In the genomic region with DNA sequence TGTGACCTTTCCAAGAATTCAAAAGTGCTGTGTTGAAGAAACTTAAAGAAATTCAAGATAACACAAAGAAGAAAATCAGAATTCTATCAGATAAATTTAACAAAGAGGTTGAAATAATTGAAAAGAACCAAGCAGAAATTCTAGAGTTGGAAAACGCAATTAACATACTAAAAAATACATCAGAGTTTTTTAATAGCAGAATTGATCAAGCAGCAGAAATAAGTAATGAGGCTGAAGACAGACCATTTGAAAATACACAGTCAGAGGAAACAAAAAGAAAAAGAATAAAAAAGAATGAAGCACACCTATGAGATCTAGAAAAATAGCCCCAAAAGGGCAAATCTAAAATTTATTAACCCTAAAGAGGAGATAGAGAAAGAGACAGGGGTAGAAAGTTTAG, we compare ENCODE assay signal across 2 cellular contexts.
TF ChIP-seq lines count a peak whose summit lies in the region.

No MANE protein-coding gene starts in this region.

TF ChIP-seq in HEK293, 187 proteins besides CTCF, POLR2A, EP300 and RAD21:
- peak; percentile 76 for TF ChIP-seq SETDB1 (IDR thresholded peaks at IDR 0.05; ENCODE audit: insufficient read length, low read length)
- no peak for TF ChIP-seq ZNF274 (IDR thresholded peaks at IDR 0.05; ENCODE audit: low read length)
- TF ChIP-seq ZNF274 (tag by site-specific recombination; IDR thresholded peaks at IDR 0.05; ENCODE audit: borderline replicate concordance) = no peak

TF ChIP-seq in K562, 482 proteins besides CTCF, POLR2A, EP300 and RAD21:
- TF ChIP-seq GTF2E2 (tag; IDR thresholded peaks at IDR 0.05) (no peak), PCBP1 (IDR thresholded peaks at IDR 0.05; ENCODE audit: low read depth, low read length, poor library complexity, severe bottlenecking) (no peak), HLTF (IDR thresholded peaks at IDR 0.05) (peak; percentile 75; the same call in 1 of the 2 replicates), FOSL1 (tag; conservative IDR thresholded peaks at IDR 0.05) (no peak), MAFF (IDR thresholded peaks at IDR 0.05; ENCODE audit: low read length) (no peak), TRIM28 (IDR thresholded peaks at IDR 0.05) (peak; percentile 88), GATAD2B (IDR thresholded peaks at IDR 0.05; ENCODE audit: borderline replicate concordance) (no peak), ZNF224 (CRISPR knock-in tag; IDR thresholded peaks at IDR 0.05) (no peak), POLR3G (IDR thresholded peaks at IDR 0.05; ENCODE audit: extremely low read depth, insufficient read length, insufficient replicate concordance) (no peak), TRIM24 (IDR thresholded peaks at IDR 0.05) (0 out of 4 replicates have a peak, but pooled peaks of 1 of the 2 experiments have one; percentile 29), ZNF695 (CRISPR knock-in tag; IDR thresholded peaks at IDR 0.05) (no peak), JUN (IDR thresholded peaks at IDR 0.05; ENCODE audit: borderline replicate concordance, low read depth, low read length) (no peak), JUN (CRISPR knock-in tag; IDR thresholded peaks at IDR 0.05; ENCODE audit: borderline replicate concordance) (no peak), CBX5 (IDR thresholded peaks at IDR 0.05; ENCODE audit: borderline replicate concordance, low read depth) (no peak), BCL6 (CRISPR knock-in tag; IDR thresholded peaks at IDR 0.05) (no peak), MIER1 (IDR thresholded peaks at IDR 0.05; ENCODE audit: low read depth) (peak; percentile 19; the same call in 1 of the 2 replicates), FOXP1 (CRISPR knock-in tag; IDR thresholded peaks at IDR 0.05) (no peak), CCAR2 (IDR thresholded peaks at IDR 0.05; ENCODE audit: low read depth, low read length) (no peak), ZEB2 (IDR thresholded peaks at IDR 0.05) (no peak), ZNF133 (CRISPR knock-in tag; IDR thresholded peaks at IDR 0.05) (no peak)
- TF ChIP-seq, protein P1, sequence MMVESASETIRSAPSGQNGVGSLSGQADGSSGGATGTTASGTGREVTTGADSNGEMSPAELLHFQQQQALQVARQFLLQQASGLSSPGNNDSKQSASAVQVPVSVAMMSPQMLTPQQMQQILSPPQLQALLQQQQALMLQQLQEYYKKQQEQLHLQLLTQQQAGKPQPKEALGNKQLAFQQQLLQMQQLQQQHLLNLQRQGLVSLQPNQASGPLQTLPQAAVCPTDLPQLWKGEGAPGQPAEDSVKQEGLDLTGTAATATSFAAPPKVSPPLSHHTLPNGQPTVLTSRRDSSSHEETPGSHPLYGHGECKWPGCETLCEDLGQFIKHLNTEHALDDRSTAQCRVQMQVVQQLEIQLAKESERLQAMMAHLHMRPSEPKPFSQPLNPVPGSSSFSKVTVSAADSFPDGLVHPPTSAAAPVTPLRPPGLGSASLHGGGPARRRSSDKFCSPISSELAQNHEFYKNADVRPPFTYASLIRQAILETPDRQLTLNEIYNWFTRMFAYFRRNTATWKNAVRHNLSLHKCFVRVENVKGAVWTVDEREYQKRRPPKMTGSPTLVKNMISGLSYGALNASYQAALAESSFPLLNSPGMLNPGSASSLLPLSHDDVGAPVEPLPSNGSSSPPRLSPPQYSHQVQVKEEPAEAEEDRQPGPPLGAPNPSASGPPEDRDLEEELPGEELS (CRISPR knock-in tag; IDR thresholded peaks at IDR 0.05; ENCODE audit: borderline replicate concordance) = no peak
- TF ChIP-seq, protein P2, sequence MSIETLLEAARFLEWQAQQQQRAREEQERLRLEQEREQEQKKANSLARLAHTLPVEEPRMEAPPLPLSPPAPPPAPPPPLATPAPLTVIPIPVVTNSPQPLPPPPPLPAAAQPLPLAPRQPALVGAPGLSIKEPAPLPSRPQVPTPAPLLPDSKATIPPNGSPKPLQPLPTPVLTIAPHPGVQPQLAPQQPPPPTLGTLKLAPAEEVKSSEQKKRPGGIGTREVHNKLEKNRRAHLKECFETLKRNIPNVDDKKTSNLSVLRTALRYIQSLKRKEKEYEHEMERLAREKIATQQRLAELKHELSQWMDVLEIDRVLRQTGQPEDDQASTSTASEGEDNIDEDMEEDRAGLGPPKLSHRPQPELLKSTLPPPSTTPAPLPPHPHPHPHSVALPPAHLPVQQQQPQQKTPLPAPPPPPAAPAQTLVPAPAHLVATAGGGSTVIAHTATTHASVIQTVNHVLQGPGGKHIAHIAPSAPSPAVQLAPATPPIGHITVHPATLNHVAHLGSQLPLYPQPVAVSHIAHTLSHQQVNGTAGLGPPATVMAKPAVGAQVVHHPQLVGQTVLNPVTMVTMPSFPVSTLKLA (conservative IDR thresholded peaks at IDR 0.05) = no peak
- TF ChIP-seq, protein P3, sequence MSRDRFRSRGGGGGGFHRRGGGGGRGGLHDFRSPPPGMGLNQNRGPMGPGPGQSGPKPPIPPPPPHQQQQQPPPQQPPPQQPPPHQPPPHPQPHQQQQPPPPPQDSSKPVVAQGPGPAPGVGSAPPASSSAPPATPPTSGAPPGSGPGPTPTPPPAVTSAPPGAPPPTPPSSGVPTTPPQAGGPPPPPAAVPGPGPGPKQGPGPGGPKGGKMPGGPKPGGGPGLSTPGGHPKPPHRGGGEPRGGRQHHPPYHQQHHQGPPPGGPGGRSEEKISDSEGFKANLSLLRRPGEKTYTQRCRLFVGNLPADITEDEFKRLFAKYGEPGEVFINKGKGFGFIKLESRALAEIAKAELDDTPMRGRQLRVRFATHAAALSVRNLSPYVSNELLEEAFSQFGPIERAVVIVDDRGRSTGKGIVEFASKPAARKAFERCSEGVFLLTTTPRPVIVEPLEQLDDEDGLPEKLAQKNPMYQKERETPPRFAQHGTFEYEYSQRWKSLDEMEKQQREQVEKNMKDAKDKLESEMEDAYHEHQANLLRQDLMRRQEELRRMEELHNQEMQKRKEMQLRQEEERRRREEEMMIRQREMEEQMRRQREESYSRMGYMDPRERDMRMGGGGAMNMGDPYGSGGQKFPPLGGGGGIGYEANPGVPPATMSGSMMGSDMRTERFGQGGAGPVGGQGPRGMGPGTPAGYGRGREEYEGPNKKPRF (IDR thresholded peaks at IDR 0.05; ENCODE audit: low read depth, low read length) = no peak
- TF ChIP-seq, protein P4, sequence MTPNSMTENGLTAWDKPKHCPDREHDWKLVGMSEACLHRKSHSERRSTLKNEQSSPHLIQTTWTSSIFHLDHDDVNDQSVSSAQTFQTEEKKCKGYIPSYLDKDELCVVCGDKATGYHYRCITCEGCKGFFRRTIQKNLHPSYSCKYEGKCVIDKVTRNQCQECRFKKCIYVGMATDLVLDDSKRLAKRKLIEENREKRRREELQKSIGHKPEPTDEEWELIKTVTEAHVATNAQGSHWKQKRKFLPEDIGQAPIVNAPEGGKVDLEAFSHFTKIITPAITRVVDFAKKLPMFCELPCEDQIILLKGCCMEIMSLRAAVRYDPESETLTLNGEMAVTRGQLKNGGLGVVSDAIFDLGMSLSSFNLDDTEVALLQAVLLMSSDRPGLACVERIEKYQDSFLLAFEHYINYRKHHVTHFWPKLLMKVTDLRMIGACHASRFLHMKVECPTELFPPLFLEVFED (CRISPR knock-in tag; conservative IDR thresholded peaks at IDR 0.05) = no peak
- TF ChIP-seq, protein P5, sequence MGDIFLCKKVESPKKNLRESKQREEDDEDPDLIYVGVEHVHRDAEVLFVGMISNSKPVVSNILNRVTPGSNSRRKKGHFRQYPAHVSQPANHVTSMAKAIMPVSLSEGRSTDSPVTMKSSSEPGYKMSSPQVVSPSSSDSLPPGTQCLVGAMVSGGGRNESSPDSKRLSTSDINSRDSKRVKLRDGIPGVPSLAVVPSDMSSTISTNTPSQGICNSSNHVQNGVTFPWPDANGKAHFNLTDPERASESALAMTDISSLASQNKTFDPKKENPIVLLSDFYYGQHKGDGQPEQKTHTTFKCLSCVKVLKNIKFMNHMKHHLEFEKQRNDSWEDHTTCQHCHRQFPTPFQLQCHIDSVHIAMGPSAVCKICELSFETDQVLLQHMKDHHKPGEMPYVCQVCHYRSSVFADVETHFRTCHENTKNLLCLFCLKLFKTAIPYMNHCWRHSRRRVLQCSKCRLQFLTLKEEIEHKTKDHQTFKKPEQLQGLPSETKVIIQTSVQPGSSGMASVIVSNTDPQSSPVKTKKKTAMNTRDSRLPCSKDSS (IDR thresholded peaks at IDR 0.05; ENCODE audit: low read depth, partially characterized antibody) = peak; percentile 76
- TF ChIP-seq, protein P6, sequence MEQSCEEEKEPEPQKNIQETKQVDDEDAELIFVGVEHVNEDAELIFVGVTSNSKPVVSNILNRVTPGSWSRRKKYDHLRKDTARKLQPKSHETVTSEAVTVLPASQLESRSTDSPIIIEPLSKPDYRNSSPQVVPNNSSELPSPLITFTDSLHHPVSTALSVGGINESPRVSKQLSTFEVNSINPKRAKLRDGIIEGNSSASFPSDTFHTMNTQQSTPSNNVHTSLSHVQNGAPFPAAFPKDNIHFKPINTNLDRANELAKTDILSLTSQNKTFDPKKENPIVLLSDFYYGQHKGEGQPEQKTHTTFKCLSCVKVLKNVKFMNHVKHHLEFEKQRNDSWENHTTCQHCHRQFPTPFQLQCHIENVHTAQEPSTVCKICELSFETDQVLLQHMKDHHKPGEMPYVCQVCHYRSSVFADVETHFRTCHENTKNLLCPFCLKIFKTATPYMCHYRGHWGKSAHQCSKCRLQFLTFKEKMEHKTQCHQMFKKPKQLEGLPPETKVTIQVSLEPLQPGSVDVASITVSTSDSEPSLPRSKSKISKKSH (CRISPR knock-in tag; IDR thresholded peaks at IDR 0.05) = 0 out of 2 replicates have a peak, but pooled peaks have one; percentile 47
